ENCODE assay signal across 20 cellular contexts in genomic region chr9:84322830-84323229, GRCh38. TPM values are rescaled to one million over a fixed set of nuclear protein-coding genes. Genes with fewer than 3 reads are reported as not detected.
DNase-seq lines count a peak whose midpoint lies in the region; ATAC-seq and TF ChIP-seq lines count a peak whose summit lies in the region.
"Had no signal": no experiment of that assay in that cellular context is flagged by ENCODE, and none has a peak within 500 bp of the region (broad histone marks: within the 10 kb centered on the region; RNA-seq: fewer than 3 reads in every experiment).

No MANE protein-coding gene starts in this region.

- H2BK5ac ChIP-seq in IMR-90 (ENCODE audit: low read depth, low read length, poor library complexity, severe bottlenecking) = no peak overlapping the region

- H3K9me1 ChIP-seq in IMR-90 (ENCODE audit: insufficient read depth, low read length) = peaks cover 5% of the 10 kb centered on the region

- BruUV-seq in IMR-90 (replicated peaks; lab: Mats Ljungman, UMichigan) = no TSS peak

- TF ChIP-seq POLR2A in IMR-90 (IDR thresholded peaks at IDR 0.05; ENCODE audit: low read depth, low read length) = no peak

- no peak overlapping the region for H3K9ac ChIP-seq in IMR-90 (ENCODE audit: low read depth, low read length)

- intact Hi-C loops in IMR-90 (cut with micrococcal nuclease) = no loop called here

- DNase-seq in AG04450 (ENCODE audit: low read depth, low spot score) = peak; percentile 42
- peak; percentile 79 for DNase-seq in IMR-90
- peak; percentile 60 for DNase-seq in brain microvascular endothelial cell
- DNase-seq in glomerular visceral epithelial cell (ENCODE audit: extremely low spot score) = peak; percentile 68
- DNase-seq in superior temporal gyrus (ENCODE audit: extremely low spot score) = no peak
- DNase-seq in CD8-positive, alpha-beta memory T cell = no peak
- DNase-seq in NCI-H446 treated with DMSO at 0.1 percent for 48 hours (lab: John Stamatoyannopoulos, UW) = no peak
- DNase-seq: activated CD4-positive, alpha-beta memory T cell treated with anti-CD3 and anti-CD28 coated beads for 36 hours; activated T-cell treated with anti-CD3 and anti-CD28 coated beads, Interleukin-2, amount 50 U/mL, for 72 hours; AML-193; NCI-H2171; NK-92 treated with Interleukin-12 subunit alpha and Interleukin-12 subunit beta, amount 100 ng/mL, for 24 hours; right cardiac atrium; SHP77 treated with DMSO at 0.1 percent for 48 hours; testis had no signal

- TF ChIP-seq CTCF in AG04450 (IDR thresholded peaks at IDR 0.05; ENCODE audit: low read depth, low read length) = no peak
- TF ChIP-seq CTCF in IMR-90 (conservative IDR thresholded peaks at IDR 0.05; ENCODE audit: low read depth, low read length) = no peak
- TF ChIP-seq CTCF in brain microvascular endothelial cell (IDR thresholded peaks at IDR 0.05; ENCODE audit: low read depth, low read length, missing control alignments) = no peak

- H3K27ac ChIP-seq in AG04450 (ENCODE audit: low read depth, low read length) (peak overlapping the region; percentile 39), IMR-90 (ENCODE audit: insufficient read depth, low read length) (no peak overlapping the region), brain microvascular endothelial cell (no peak overlapping the region)
- H3K27ac ChIP-seq in CD8-positive, alpha-beta memory T cell (ENCODE audit: low read depth, low read length) = no peak overlapping the region
- H3K27ac ChIP-seq: gastroesophageal sphincter, testis had no signal

- H3K9me3 ChIP-seq in AG04450 (ENCODE audit: control insufficient read depth, insufficient read depth, low read length) (peaks cover 4% of the 10 kb centered on the region; the same call in 1 of the 2 replicates), IMR-90 (ENCODE audit: control insufficient read depth, insufficient read depth, low read length) (peaks cover 1% of the 10 kb centered on the region; the same call in 1 of the 2 replicates)
- no peaks in the 10 kb centered on the region for H3K9me3 ChIP-seq in CD8-positive, alpha-beta memory T cell (ENCODE audit: low read length)
- H3K9me3 ChIP-seq: testis had no signal

- H3K4me1 ChIP-seq in IMR-90 (ENCODE audit: control insufficient read depth, insufficient read depth, low read length) = peaks cover 6% of the 10 kb centered on the region; the same call in 1 of the 2 replicates
- no peaks in the 10 kb centered on the region for H3K4me1 ChIP-seq in CD8-positive, alpha-beta memory T cell (ENCODE audit: insufficient read depth, low read length)
- H3K4me1 ChIP-seq: gastroesophageal sphincter, testis had no signal

- H3K4me1 Mint-ChIP-seq in CD8-positive, alpha-beta memory T cell = no peaks in the 10 kb centered on the region
- H3K4me1 Mint-ChIP-seq: memory B cell had no signal

- peaks cover 0 to 4% (median 2%) of the 10 kb centered on the region in 5 donors for H3K9me3 Mint-ChIP-seq in CD8-positive, alpha-beta memory T cell

- peak; percentile 61 for ATAC-seq in IMR-90 (ENCODE audit: low read depth)
- no peak for ATAC-seq in HG02588 (IDR thresholded peaks at IDR 0.05; ENCODE audit: unreplicated experiment)
- ATAC-seq: activated T-cell treated with anti-CD3 and anti-CD28 coated beads, Interleukin-2, amount 50 U/mL, for 72 hours; gastroesophageal sphincter; HepG2; right cardiac atrium had no signal

- H4K20me1 ChIP-seq in IMR-90 (ENCODE audit: insufficient read depth, low read length) = no peaks in the 10 kb centered on the region

- no peak for TF ChIP-seq RAD21 in IMR-90 (IDR thresholded peaks at IDR 0.05; ENCODE audit: low read length)

- no peak overlapping the region for H3K27ac Mint-ChIP-seq in CD8-positive, alpha-beta memory T cell
- H3K27ac Mint-ChIP-seq: activated CD4-positive, alpha-beta memory T cell treated with anti-CD3 and anti-CD28 coated beads for 36 hours; activated T-cell treated with anti-CD3 and anti-CD28 coated beads, Interleukin-2, amount 50 U/mL, for 72 hours; memory B cell had no signal

- H4K5ac ChIP-seq in IMR-90 (ENCODE audit: low read depth, low read length) = no peak overlapping the region

- H3K36me3 ChIP-seq in IMR-90 (ENCODE audit: control insufficient read depth, insufficient read depth, low read length) (no peaks in the 10 kb centered on the region), brain microvascular endothelial cell (replicated peaks) (no peaks in the 10 kb centered on the region)
- no peaks in the 10 kb centered on the region for H3K36me3 ChIP-seq in CD8-positive, alpha-beta memory T cell (ENCODE audit: insufficient read depth, low read length)
- H3K36me3 ChIP-seq: gastroesophageal sphincter had no signal

- H3K79me1 ChIP-seq in IMR-90 (ENCODE audit: low read depth in 1 of 2, low read length in 2 of 2) = no peaks in the 10 kb centered on the region

- in situ Hi-C loops in IMR-90 (cut with MboI; ENCODE audit: low sequenced_read_pairs) (no loop called here), brain microvascular endothelial cell (cut with HindIII; ENCODE audit: low pct_ligation_motif_present, low sequenced_read_pairs) (no loop called here)

- peaks cover 0 to 6% of the 10 kb centered on the region in 2 donors for H3K27me3 Mint-ChIP-seq in CD8-positive, alpha-beta memory T cell
- H3K27me3 Mint-ChIP-seq: activated CD4-positive, alpha-beta memory T cell treated with anti-CD3 and anti-CD28 coated beads for 36 hours had no signal

- no peak overlapping the region for H2BK20ac ChIP-seq in IMR-90 (ENCODE audit: low read depth, low read length)

- WGBS in IMR-90 (ENCODE audit: extremely low coverage in 2 of 2, insufficient read length in 1 of 2), 2 experiments = no CpG with 5 or more reads among the region's 1 CpG

- dilution Hi-C loops in IMR-90 (cut with HindIII; ENCODE audit: low sequenced_read_pairs, unreplicated experiment) = no loop called here

- CTCF ChIA-PET in AG04450 (lab: Charles Lee) (no interaction called here), IMR-90 (lab: Yijun Ruan, JAX) (no interaction called here)
- CTCF ChIA-PET in CD8-positive, alpha-beta memory T cell (lab: Charles Lee) = no interaction called here

- H3K4me2 ChIP-seq in IMR-90 (ENCODE audit: low read depth, low read length) = no peak overlapping the region

- H3K23ac ChIP-seq in IMR-90 (ENCODE audit: low read depth, low read length) = no peak overlapping the region

- POLR2A ChIA-PET in AG04450 (lab: Yijun Ruan, JAX) = no interaction called here
- POLR2A ChIA-PET in IMR-90 (lab: Charles Lee; ENCODE audit: unreplicated experiment) = no interaction called here
- POLR2A ChIA-PET in CD8-positive, alpha-beta memory T cell (lab: Charles Lee) = no interaction called here

- no peak overlapping the region for H4K91ac ChIP-seq in IMR-90 (ENCODE audit: insufficient read depth, low read depth, low read length)

- H3K4me3 ChIP-seq in AG04450 (ENCODE audit: low read depth, low read length) (no peak overlapping the region), IMR-90 (ENCODE audit: insufficient read depth, low read depth, low read length) (no peak overlapping the region), brain microvascular endothelial cell (ENCODE audit: low read depth, low read length) (no peak overlapping the region)
- no peak overlapping the region for H3K4me3 ChIP-seq in CD8-positive, alpha-beta memory T cell (ENCODE audit: low read length)
- H3K4me3 ChIP-seq: gastroesophageal sphincter, testis had no signal

- H3K36me3 Mint-ChIP-seq in CD8-positive, alpha-beta memory T cell = peaks cover 0 to under 1% (median under 1%) of the 10 kb centered on the region in 3 donors

- no peak overlapping the region; the same call in 1 of the 2 replicates for H2BK120ac ChIP-seq in IMR-90 (ENCODE audit: low read depth, low read length)

- H2AK9ac ChIP-seq in IMR-90 (replicated peaks; ENCODE audit: low read depth, low read length, poor library complexity) = no peak overlapping the region

- H3K56ac ChIP-seq in IMR-90 (ENCODE audit: extremely low read depth, insufficient read depth, low read length) = no peak overlapping the region

- no peak overlapping the region for H4K8ac ChIP-seq in IMR-90 (ENCODE audit: low read depth in 2 of 2, low read length in 2 of 2)

- H2BK15ac ChIP-seq in IMR-90 (ENCODE audit: low read depth, low read length) = no peak overlapping the region

- H3K4me3 Mint-ChIP-seq in CD8-positive, alpha-beta memory T cell = no peak overlapping the region
- H3K4me3 Mint-ChIP-seq: activated CD4-positive, alpha-beta memory T cell treated with anti-CD3 and anti-CD28 coated beads for 36 hours; activated T-cell treated with anti-CD3 and anti-CD28 coated beads, Interleukin-2, amount 50 U/mL, for 72 hours; memory B cell had no signal

- H3K14ac ChIP-seq in IMR-90 (replicated peaks; ENCODE audit: low read depth, low read length) = no peak overlapping the region

- no peak overlapping the region for H3K18ac ChIP-seq in IMR-90 (ENCODE audit: low read depth, low read length)

- H3K27me3 ChIP-seq in AG04450 (ENCODE audit: control insufficient read depth, insufficient read depth, low read length) = no peaks in the 10 kb centered on the region
- H3K27me3 ChIP-seq in IMR-90 (ENCODE audit: control insufficient read depth, insufficient read depth, low read length) = no peaks in the 10 kb centered on the region
- H3K27me3 ChIP-seq in brain microvascular endothelial cell (replicated peaks) = no peaks in the 10 kb centered on the region
- no peaks in the 10 kb centered on the region for H3K27me3 ChIP-seq in CD8-positive, alpha-beta memory T cell (ENCODE audit: insufficient read depth, low read length, poor library complexity, severe bottlenecking)
- H3K27me3 ChIP-seq: gastroesophageal sphincter, testis had no signal

- H2AK5ac ChIP-seq in IMR-90 (ENCODE audit: low read depth, low read length) = no peak overlapping the region

- H3K4ac ChIP-seq in IMR-90 (ENCODE audit: low read depth, low read length) = peak overlapping the region; percentile 51; the same call in 1 of the 2 replicates

- no peak overlapping the region for H2AFZ ChIP-seq in IMR-90 (replicated peaks; ENCODE audit: low read length, poor library complexity)

TF ChIP-seq in IMR-90, 13 proteins besides CTCF, POLR2A, EP300 and RAD21 (continues in another document):
- TF ChIP-seq CHD1 (IDR thresholded peaks at IDR 0.05; ENCODE audit: low read depth, low read length) (no peak), RFX5 (IDR thresholded peaks at IDR 0.05; ENCODE audit: low read depth, low read length) (no peak), MXI1 (IDR thresholded peaks at IDR 0.05; ENCODE audit: borderline replicate concordance, low read depth, low read length) (no peak), CEBPB (IDR thresholded peaks at IDR 0.05; ENCODE audit: low read depth, low read length) (peak; percentile 70; the same call in 1 of the 2 replicates), MAFK (IDR thresholded peaks at IDR 0.05; ENCODE audit: low read depth, low read length) (peak; percentile 37; the same call in 1 of the 2 replicates), MAZ (IDR thresholded peaks at IDR 0.05; ENCODE audit: borderline replicate concordance, low read depth, low read length) (no peak)

RNA-seq across cellular contexts. Expression of gene SLC28A3, which starts 17.7 kb away (rescaled TPM):
- polyA plus RNA-seq in AG04450 (2011; rRNA removed) (0.73 and 0.74 TPM in 2 replicates), IMR-90 (2012; rRNA removed) (1.0 and 1.1 TPM in 2 replicates)
- 0.41 and 0.56 TPM in 2 replicates for polyA minus RNA-seq in AG04450 (2011; rRNA and poly(A)+ RNA removed)
- 1.9 and 2.2 TPM in 2 replicates for total RNA-seq in IMR-90 (2012; rRNA removed)
- polyA plus RNA-seq in IMR-90 (2012; cell fraction: cytosol; rRNA removed) = 0.33 and 0.38 TPM in 2 replicates
- 0.27 and 1.1 TPM in 2 replicates for polyA plus RNA-seq in IMR-90 (2012; cell fraction: nucleus; rRNA removed; ENCODE audit: low replicate concordance)
- total RNA-seq in CD8-positive, alpha-beta memory T cell = 1 to 10 TPM; 1.0 to 1.2 TPM
- polyA plus RNA-seq in CD8-positive, alpha-beta memory T cell = not detected
- total RNA-seq: HepG2 had no signal
- polyA plus RNA-seq: HepG2, neural cell, right cardiac atrium had no signal

Comparison
In these comparisons a context has a peak if more than half of its experiments do, and no peak if none do; other contexts are left out.
1. DNase-seq: peak in AG04450 (single experiment), IMR-90 (single experiment), brain microvascular endothelial cell (single experiment) and glomerular visceral epithelial cell (single experiment); none in superior temporal gyrus (single experiment), CD8-positive, alpha-beta memory T cell (0 of 5) and NCI-H446 treated with DMSO at 0.1 percent for 48 hours (single experiment).